In genomic region chrX:65926095-65927019, GRCh38 we compare ENCODE assay signal across 8 cellular contexts.
DNase-seq lines count a peak whose midpoint lies in the region; ATAC-seq and TF ChIP-seq lines count a peak whose summit lies in the region.

No MANE protein-coding gene starts in this region.

- peaks cover 17 to 41% (median 29%) of the 10 kb centered on the region in 10 experiments for H3K4me1 ChIP-seq in BLaER1 treated with 17β-estradiol and CSF1 and Interleukin-3, amounts not matched to agents 10 nM and 100 nM
- no peaks in the 10 kb centered on the region for H3K4me1 ChIP-seq in testis

- peaks cover 4% of the 10 kb centered on the region for H3K36me3 Mint-ChIP-seq in activated naive CD4-positive, alpha-beta T cell treated with anti-CD3 and anti-CD28 coated beads for 36 hours (ENCODE audit: low read depth)

- TF ChIP-seq POLR2A in testis (IDR thresholded peaks at IDR 0.05), result no peak

- CTCF ChIA-PET in activated naive CD4-positive, alpha-beta T cell treated with anti-CD3 and anti-CD28 coated beads for 36 hours (lab: Charles Lee), result no interaction called here

- peak overlapping the region in 7 of 10 experiments; percentile 23 to 59 (median 42); a peak in 12 of 20 replicates for H3K4me3 ChIP-seq in BLaER1 treated with 17β-estradiol and CSF1 and Interleukin-3, amounts not matched to agents 10 nM and 100 nM
- H3K4me3 ChIP-seq in testis, result no peak overlapping the region

- DNase-seq in NAMALWA (ENCODE audit: low spot score) (peak; percentile 95), testis (no peak), germinal center (ENCODE audit: low spot score) (no peak), G401 (ENCODE audit: low spot score) (no peak), GOT3 (lab: John Stamatoyannopoulos, UW) (no peak)
- peak; percentile 61 for DNase-seq in activated naive CD4-positive, alpha-beta T cell treated with anti-CD3 and anti-CD28 coated beads for 36 hours

- H3K9me3 ChIP-seq in BLaER1 treated with 17β-estradiol and CSF1 and Interleukin-3, amounts not matched to agents 10 nM and 100 nM (replicated peaks in 1 of 11), result peaks cover 14 to 50% (median 29%) of the 10 kb centered on the region in 11 experiments; a peak in 21 of 22 replicates
- H3K9me3 ChIP-seq in testis, result no peaks in the 10 kb centered on the region

- peak; percentile 79 for ATAC-seq in GM21528 (IDR thresholded peaks at IDR 0.05; ENCODE audit: low FRiP score, unreplicated experiment)

- 53 to 61% methylated on average over 4 to 5 of the region's 5 CpGs for WGBS in testis, 2 donors

- peak overlapping the region; percentile 69 for H3K27ac Mint-ChIP-seq in activated naive CD4-positive, alpha-beta T cell treated with anti-CD3 and anti-CD28 coated beads for 36 hours

- H3K27ac ChIP-seq in BLaER1 treated with 17β-estradiol and CSF1 and Interleukin-3, amounts not matched to agents 10 nM and 100 nM, result peak overlapping the region; percentile 8 to 91 (median 84); a peak in 21 of 22 replicates
- no peak overlapping the region for H3K27ac ChIP-seq in testis

- in situ Hi-C loops in G401 (cut with HindIII; ENCODE audit: low sequenced_read_pairs), result no loop called here

- TF ChIP-seq CTCF in testis (IDR thresholded peaks at IDR 0.05), result no peak

- peak overlapping the region; percentile 58 to 80 (median 69) for H3K4me2 ChIP-seq in BLaER1 treated with 17β-estradiol and CSF1 and Interleukin-3, amounts not matched to agents 10 nM and 100 nM

- peaks cover 36 to 84% (median 68%) of the 10 kb centered on the region in 11 experiments; a peak in 21 of 22 replicates for H3K27me3 ChIP-seq in BLaER1 treated with 17β-estradiol and CSF1 and Interleukin-3, amounts not matched to agents 10 nM and 100 nM
- no peaks in the 10 kb centered on the region for H3K27me3 ChIP-seq in testis

- intact Hi-C loops in activated naive CD4-positive, alpha-beta T cell treated with anti-CD3 and anti-CD28 coated beads for 36 hours (cut with micrococcal nuclease), result loop anchor here (1.0 to 5.0 kb wide), 4 partner anchors 60 to 330 kb away; no protein-coding TSS in a partner anchor
- intact Hi-C loops in testis (cut with DNase I; ENCODE audit: low total_unique reads), result no loop called here

- H3K9me3 Mint-ChIP-seq in activated naive CD4-positive, alpha-beta T cell treated with anti-CD3 and anti-CD28 coated beads for 36 hours, result peaks cover 6% of the 10 kb centered on the region

- H3K36me3 ChIP-seq in BLaER1 treated with 17β-estradiol and CSF1 and Interleukin-3, amounts not matched to agents 10 nM and 100 nM, result no peaks in the 10 kb centered on the region
- H3K36me3 ChIP-seq in testis (ENCODE audit: low read depth, missing control alignments), result no peaks in the 10 kb centered on the region

- peak overlapping the region in 10 of 11 experiments; percentile 33 to 80 (median 76); a peak in 19 of 22 replicates for H3K9ac ChIP-seq in BLaER1 treated with 17β-estradiol and CSF1 and Interleukin-3, amounts not matched to agents 10 nM and 100 nM

- H4K20me1 ChIP-seq in BLaER1 treated with 17β-estradiol and CSF1 and Interleukin-3, amounts not matched to agents 10 nM and 100 nM, result no peaks in the 10 kb centered on the region

- peak overlapping the region; percentile 34 for H3K4me3 Mint-ChIP-seq in activated naive CD4-positive, alpha-beta T cell treated with anti-CD3 and anti-CD28 coated beads for 36 hours

- no peaks in the 10 kb centered on the region for H3K27me3 Mint-ChIP-seq in activated naive CD4-positive, alpha-beta T cell treated with anti-CD3 and anti-CD28 coated beads for 36 hours (ENCODE audit: low read depth)

- H3K4me1 Mint-ChIP-seq in activated naive CD4-positive, alpha-beta T cell treated with anti-CD3 and anti-CD28 coated beads for 36 hours (ENCODE audit: low read depth), result peaks cover 57% of the 10 kb centered on the region

Comparison
In these comparisons a context has a peak if more than half of its experiments do, and no peak if none do; other contexts are left out.
1. H3K27ac ChIP-seq: peak in BLaER1 treated with 17β-estradiol and CSF1 and Interleukin-3, amounts not matched to agents 10 nM and 100 nM (11 of 11); none in testis (0 of 2).
2. H3K4me3 ChIP-seq: peak in BLaER1 treated with 17β-estradiol and CSF1 and Interleukin-3, amounts not matched to agents 10 nM and 100 nM (7 of 10); none in testis (0 of 2).
3. DNase-seq: peak in NAMALWA (single experiment) and activated naive CD4-positive, alpha-beta T cell treated with anti-CD3 and anti-CD28 coated beads for 36 hours (single experiment); none in testis (single experiment), germinal center (single experiment), G401 (single experiment) and GOT3 (single experiment).